ENCODE assay signal across 35 cellular contexts in genomic region chr5:89484962-89485361, GRCh38.
"Had no signal": no experiment of that assay in that cellular context is flagged by ENCODE, and none has a peak within 500 bp of the region (broad histone marks: within the 10 kb centered on the region; RNA-seq: fewer than 3 reads in every experiment).

No MANE protein-coding gene starts in this region.

- H3K9ac ChIP-seq: KMS-11 had no signal

- H3K4me2 ChIP-seq: KMS-11 had no signal

- H3K27ac ChIP-seq: KMS-11 had no signal

- H3K36me3 ChIP-seq: MG63 had no signal

- H3K9me3 ChIP-seq: MG63 had no signal

- DNase-seq: Karpas-422, Kasumi-1, KG1, MG63, MM.1S, MV-4-11, NCI-H1048, NCI-H1092, NCI-H1092 treated with DMSO at 0.1 percent for 48 hours, NCI-H1105, NCI-H1105 treated with DMSO at 0.1 percent for 48 hours, NCI-H1417, NCI-H1417 treated with DMSO at 0.1 percent for 48 hours, NCI-H1436, NCI-H1436 treated with DMSO at 0.1 percent for 48 hours, NCI-H146, NCI-H1694, NCI-H1694 treated with DMSO at 0.1 percent for 48 hours, NCI-H187, NCI-H187 treated with DMSO at 0.1 percent for 48 hours, NCI-H1930, NCI-H2029, NCI-H2029 treated with DMSO at 0.1 percent for 48 hours, NCI-H2081, NCI-H2081 treated with DMSO at 0.1 percent for 48 hours, NCI-H2107, NCI-H2171, NCI-H2171 treated with DMSO at 0.1 percent for 48 hours, NCI-H2227 treated with DMSO at 0.1 percent for 48 hours, NCI-H226, NCI-H345, NCI-H446, NCI-H446 treated with DMSO at 0.1 percent for 48 hours, NCI-H510A had no signal

- H3K4me3 ChIP-seq: MG63 had no signal

- H3K27me3 ChIP-seq: MG63 had no signal
